15 cellular contexts compared by ENCODE assay signal in genomic region chr15:100914876-100915275, GRCh38. TPM values are rescaled to one million over a fixed set of nuclear protein-coding genes. Genes with fewer than 3 reads are reported as not detected.
DNase-seq lines count a peak whose midpoint lies in the region; ATAC-seq and TF ChIP-seq lines count a peak whose summit lies in the region.
"Had no signal": no experiment of that assay in that cellular context is flagged by ENCODE, and none has a peak within 500 bp of the region (broad histone marks: within the 10 kb centered on the region; RNA-seq: fewer than 3 reads in every experiment).

No MANE protein-coding gene starts in this region.

- TF ChIP-seq CTCF in DOHH2 (IDR thresholded peaks at IDR 0.05; ENCODE audit: low read depth, low read length, poor library complexity, severe bottlenecking), result peak; percentile 34
- peak; percentile 58 for TF ChIP-seq CTCF in OCI-LY7 (conservative IDR thresholded peaks at IDR 0.05; ENCODE audit: low read length)
- peak; percentile 21 to 38 for TF ChIP-seq CTCF in fibroblast of lung (conservative IDR thresholded peaks at IDR 0.05 in 1 of 2, IDR thresholded peaks at IDR 0.05 in 1 of 2; ENCODE audit: low read depth in 1 of 2, low read length in 2 of 2)
- TF ChIP-seq CTCF in osteoblast (IDR thresholded peaks at IDR 0.05; ENCODE audit: extremely low read depth, low read depth, low read length), result peak; percentile 16

- no peaks in the 10 kb centered on the region for H3K9me3 ChIP-seq in DOHH2 (ENCODE audit: control insufficient read depth, insufficient read depth, low read length)
- peaks cover 11% of the 10 kb centered on the region; the same call in 1 of the 2 replicates for H3K9me3 ChIP-seq in OCI-LY7 (ENCODE audit: low read length)
- no peaks in the 10 kb centered on the region for H3K9me3 ChIP-seq in fibroblast of lung (ENCODE audit: control insufficient read depth, insufficient read depth, low read depth, low read length)
- H3K9me3 ChIP-seq in osteoblast (ENCODE audit: low read depth, low read length), result no peaks in the 10 kb centered on the region

- H3K4me3 ChIP-seq in DOHH2 (ENCODE audit: low read length) (no peak overlapping the region), OCI-LY7 (ENCODE audit: low read depth, low read length, poor library complexity, severe bottlenecking) (no peak overlapping the region), fibroblast of lung (replicated peaks in 1 of 4; ENCODE audit: control extremely low read depth in 1 of 4, insufficient read depth in 1 of 4, low read depth in 3 of 4, low read length in 4 of 4) (no peak overlapping the region), osteoblast (ENCODE audit: insufficient read depth, low read length) (no peak overlapping the region)
- H3K4me3 ChIP-seq: SK-N-MC had no signal

- no peak overlapping the region for H3K9ac ChIP-seq in fibroblast of lung (ENCODE audit: insufficient read depth, low read length)

- H3K36me3 ChIP-seq in DOHH2 (ENCODE audit: control insufficient read depth, low read length) (peaks cover 57% of the 10 kb centered on the region), OCI-LY7 (ENCODE audit: insufficient read depth, low read length) (peaks cover 80% of the 10 kb centered on the region), fibroblast of lung (ENCODE audit: control insufficient read depth, insufficient read depth, low read length) (no peaks in the 10 kb centered on the region), osteoblast (ENCODE audit: insufficient read depth, low read length) (no peaks in the 10 kb centered on the region)

- H3K9me2 ChIP-seq in DOHH2 (replicated peaks; ENCODE audit: control insufficient read depth, low read length) (no peaks in the 10 kb centered on the region), OCI-LY7 (ENCODE audit: insufficient read depth, low read length) (no peaks in the 10 kb centered on the region)

- no peak overlapping the region for H2AFZ ChIP-seq in OCI-LY7 (ENCODE audit: low read length)
- no peak overlapping the region for H2AFZ ChIP-seq in fibroblast of lung (ENCODE audit: low read length)
- no peak overlapping the region for H2AFZ ChIP-seq in osteoblast (ENCODE audit: low read length)

- CTCF ChIA-PET in OCI-LY7 (lab: Charles Lee; ENCODE audit: unreplicated experiment), result interaction anchor here (4.9 kb wide), 1 partner anchor 93 kb away, joined by 42 read pairs; no protein-coding TSS in a partner anchor

- POLR2A ChIA-PET in OCI-LY7 (lab: Charles Lee), result interaction anchor here (8.9 kb wide), 1 partner anchor 14 kb away, joined by 134 read pairs; no protein-coding TSS in a partner anchor

- no peak for ATAC-seq in HG03175 (IDR thresholded peaks at IDR 0.05; ENCODE audit: unreplicated experiment)
- ATAC-seq in GM18520 (IDR thresholded peaks at IDR 0.05; ENCODE audit: unreplicated experiment), result no peak
- ATAC-seq: activated T-cell treated with anti-CD3 and anti-CD28 coated beads, Interleukin-2, amount 50 U/mL, for 4 hours had no signal

- no TSS peak for BruUV-seq in OCI-LY7 (replicated peaks; lab: Mats Ljungman, UMichigan)

- no peaks in the 10 kb centered on the region for H4K20me1 ChIP-seq in DOHH2 (ENCODE audit: control insufficient read depth, insufficient read depth, low read depth, low read length)
- no peaks in the 10 kb centered on the region for H4K20me1 ChIP-seq in OCI-LY7 (ENCODE audit: insufficient read depth, low read length)
- H4K20me1 ChIP-seq in fibroblast of lung (ENCODE audit: control insufficient read depth, extremely low read depth, insufficient read depth, low read length), result no peaks in the 10 kb centered on the region
- no peaks in the 10 kb centered on the region for H4K20me1 ChIP-seq in osteoblast (ENCODE audit: insufficient read depth, low read length)

- H3K27ac ChIP-seq in DOHH2 (ENCODE audit: low read depth, low read length) (no peak overlapping the region), OCI-LY7 (ENCODE audit: low read depth, low read length, poor library complexity, severe bottlenecking) (no peak overlapping the region), fibroblast of lung (ENCODE audit: insufficient read depth, low read length) (no peak overlapping the region), osteoblast (ENCODE audit: low read depth, low read length) (no peak overlapping the region)
- H3K27ac ChIP-seq: SK-N-MC had no signal

- peaks cover 53% of the 10 kb centered on the region for H3K79me2 ChIP-seq in DOHH2 (ENCODE audit: control insufficient read depth, low read length)
- H3K79me2 ChIP-seq in OCI-LY7 (ENCODE audit: insufficient read depth, low read depth, low read length), result peaks cover 75% of the 10 kb centered on the region
- no peaks in the 10 kb centered on the region for H3K79me2 ChIP-seq in fibroblast of lung (ENCODE audit: control insufficient read depth, insufficient read depth, low read length)
- H3K79me2 ChIP-seq in osteoblast (ENCODE audit: insufficient read depth, low read length), result peaks cover 16% of the 10 kb centered on the region

- DNase-seq in OCI-LY7 (ENCODE audit: low spot score), result no peak
- DNase-seq in fibroblast of lung (ENCODE audit: low read depth in 2 of 2), result peak in 1 of 2 donors; percentile 15
- DNase-seq in osteoblast (ENCODE audit: insufficient read length, low spot score, missing footprints), result peak; percentile 21
- DNase-seq in NCI-H774 (lab: John Stamatoyannopoulos, UW), result no peak
- DNase-seq in HCEC 1CT, result no peak
- DNase-seq: activated T-cell treated with anti-CD3 and anti-CD28 coated beads, Interleukin-2, amount 50 U/mL, for 4 hours; hypothalamus; NCI-H146; NCI-H82; stimulated activated CD4-positive, alpha-beta T cell treated with anti-CD3 and anti-CD28 coated beads, Interleukin-4, amount 100 ng/mL, for 1 hour; stimulated activated naive CD4-positive, alpha-beta T cell had no signal

- no peaks in the 10 kb centered on the region for H3F3A ChIP-seq in DOHH2 (ENCODE audit: control insufficient read depth, insufficient read depth)

- H3K27me3 ChIP-seq in DOHH2 (ENCODE audit: control insufficient read depth, low read length) (no peaks in the 10 kb centered on the region), fibroblast of lung (ENCODE audit: control insufficient read depth, insufficient read depth, low read length) (no peaks in the 10 kb centered on the region), osteoblast (ENCODE audit: insufficient read depth, low read length) (no peaks in the 10 kb centered on the region)

- intact Hi-C loops in OCI-LY7 (cut with micrococcal nuclease; ENCODE audit: unreplicated experiment), result no loop called here

- H3K4me2 ChIP-seq in DOHH2 (ENCODE audit: low read length) (no peak overlapping the region), OCI-LY7 (ENCODE audit: low read length) (peak overlapping the region; percentile 88), fibroblast of lung (ENCODE audit: extremely low read depth, insufficient read depth, low read length) (no peak overlapping the region), osteoblast (ENCODE audit: insufficient read depth, low read length) (no peak overlapping the region)

- H3K4me1 ChIP-seq in DOHH2 (ENCODE audit: control insufficient read depth, low read length), result peaks cover 24% of the 10 kb centered on the region
- peaks cover 25% of the 10 kb centered on the region for H3K4me1 ChIP-seq in OCI-LY7 (ENCODE audit: insufficient read depth, low read length, poor library complexity, severe bottlenecking)
- no peaks in the 10 kb centered on the region for H3K4me1 ChIP-seq in fibroblast of lung (ENCODE audit: control insufficient read depth, extremely low read depth, insufficient read depth, low read length)
- H3K4me1 ChIP-seq in osteoblast (ENCODE audit: insufficient read depth, low read length), result peaks cover 7% of the 10 kb centered on the region

RNA-seq across cellular contexts. Expression of gene LRRK1, which starts 4.3 kb away (rescaled TPM):
- 74.2 and 92.3 TPM in 2 replicates for total RNA-seq in OCI-LY7 (2014; rRNA removed; shearing (Covaris generic))
- total RNA-seq in OCI-LY7 (2022), result 219 and 233 TPM in 2 replicates
- 8.7 and 12.2 TPM in 2 replicates for total RNA-seq in fibroblast of lung
- polyA plus RNA-seq in fibroblast of lung, result 3.8 and 6.6 TPM in 2 replicates
- 6.0 and 9.1 TPM in 2 replicates for polyA plus RNA-seq in fibroblast of lung (2012)
- polyA minus RNA-seq in fibroblast of lung (ENCODE audit: low replicate concordance), result 15.3 and 25.1 TPM in 2 replicates
- 14.1 and 15.2 TPM in 2 replicates for total RNA-seq in osteoblast

RNA-seq across cellular contexts. Expression of gene ALDH1A3, which starts 35.2 kb away (rescaled TPM):
- not detected in 2 replicates for total RNA-seq in OCI-LY7 (2014; rRNA removed; shearing (Covaris generic))
- total RNA-seq in OCI-LY7 (2022) (not detected in 2 replicates), fibroblast of lung (32.5 and 73.7 TPM in 2 replicates), osteoblast (54.6 and 61.6 TPM in 2 replicates)
- polyA plus RNA-seq in fibroblast of lung, result 4.2 and 9.8 TPM in 2 replicates
- polyA plus RNA-seq in fibroblast of lung (2012), result 5.4 and 9.5 TPM in 2 replicates
- polyA minus RNA-seq in fibroblast of lung (ENCODE audit: low replicate concordance), result 6.0 and 12.2 TPM in 2 replicates

Comparison
In these comparisons a context has a peak if more than half of its experiments do, and no peak if none do; other contexts are left out.
1. RNA of gene ALDH1A3, which starts 35.2 kb away (total RNA-seq): 54.6 to 61.6 TPM in osteoblast and 32.5 to 73.7 TPM in fibroblast of lung; not detected in OCI-LY7; every median in the first group is over 10 times any median in the second.
2. Peak in every context shown above with its lines, with median percentiles within 50 percentile points of each other: CTCF ChIP-seq.